In genomic region chr17:46773676-46774075, GRCh38 we compare ENCODE assay signal across 14 cellular contexts. TPM values are rescaled to one million over a fixed set of nuclear protein-coding genes. Genes with fewer than 3 reads are reported as not detected.
DNase-seq lines count a peak whose midpoint lies in the region; ATAC-seq and TF ChIP-seq lines count a peak whose summit lies in the region.
"Had no signal": no experiment of that assay in that cellular context is flagged by ENCODE, and none has a peak within 500 bp of the region (broad histone marks: within the 10 kb centered on the region; RNA-seq: fewer than 3 reads in every experiment).

No MANE protein-coding gene starts in this region.

- no peaks in the 10 kb centered on the region for H3K36me3 Mint-ChIP-seq in chondrocyte (ENCODE audit: low read depth)

- H3K4me1 ChIP-seq in lower lobe of right lung, result peaks cover 21% of the 10 kb centered on the region
- H3K4me1 ChIP-seq in left lung, result peaks cover 0 to 28% of the 10 kb centered on the region in 2 donors

- no peaks in the 10 kb centered on the region for H3K27me3 Mint-ChIP-seq in chondrocyte (ENCODE audit: low read depth)

- intact Hi-C loops in lower lobe of right lung (cut with DNase I) (no loop called here), left lung (cut with DNase I) (no loop called here)

- no peaks in the 10 kb centered on the region for H3K9me3 Mint-ChIP-seq in chondrocyte (ENCODE audit: low read depth)

- ATAC-seq in lower lobe of right lung, result no peak
- no peak for ATAC-seq in stimulated activated naive CD8-positive, alpha-beta T cell treated with anti-CD3 and anti-CD28 coated beads, Interleukin-15, Interleukin-2, amounts not matched to agents 100 U/mL and 50 U/mL, for 24 hours
- ATAC-seq in left lung, result no peak

- TF ChIP-seq CTCF in chondrocyte (IDR thresholded peaks at IDR 0.05) (no peak), lower lobe of right lung (IDR thresholded peaks at IDR 0.05) (no peak), left lung (IDR thresholded peaks at IDR 0.05) (no peak)

- no peak overlapping the region for H3K27ac Mint-ChIP-seq in chondrocyte (ENCODE audit: unreplicated experiment)

- H3K4me3 ChIP-seq in lower lobe of right lung (no peak overlapping the region), left lung (no peak overlapping the region)
- H3K4me3 ChIP-seq: HAP-1, SJCRH30 had no signal

- H3K4me3 Mint-ChIP-seq in chondrocyte (ENCODE audit: unreplicated experiment), result no peak overlapping the region

- peaks cover 7% of the 10 kb centered on the region for H3K4me1 Mint-ChIP-seq in chondrocyte (ENCODE audit: low read depth)

- H3K36me3 ChIP-seq in lower lobe of right lung (no peaks in the 10 kb centered on the region), left lung (no peaks in the 10 kb centered on the region)
- H3K36me3 ChIP-seq: HAP-1, SJCRH30 had no signal

- no peak overlapping the region for H3K27ac ChIP-seq in lower lobe of right lung
- no peak overlapping the region for H3K27ac ChIP-seq in left lung
- H3K27ac ChIP-seq: SJCRH30 had no signal

- peak; percentile 59 for DNase-seq in activated effector memory CD4-positive, alpha-beta T cell treated with anti-CD3 and anti-CD28 coated beads, Interleukin-2, amount 50 U/mL, for 16 hours
- no peak for DNase-seq in activated effector memory CD4-positive, alpha-beta T cell treated with Interleukin-2 at 50 U/mL for 16 hours
- DNase-seq in chondrocyte (ENCODE audit: low spot score) (peak; percentile 81), lower lobe of right lung (peak; percentile 44), COR-L47 (lab: John Stamatoyannopoulos, UW) (no peak), left lung (no peak), NCI-H2081 (lab: John Stamatoyannopoulos, UW) (no peak)
- no peak for DNase-seq in stimulated activated naive CD8-positive, alpha-beta T cell treated with anti-CD3 and anti-CD28 coated beads, Interleukin-15, Interleukin-2, amounts not matched to agents 100 U/mL and 50 U/mL, for 24 hours
- DNase-seq: IMR-90, NCI-H1105, NCI-H1694, NCI-H345, SJCRH30 had no signal

- no peaks in the 10 kb centered on the region for H3K9me3 ChIP-seq in lower lobe of right lung
- H3K9me3 ChIP-seq in left lung, result no peaks in the 10 kb centered on the region
- H3K9me3 ChIP-seq: HAP-1, SJCRH30 had no signal

- H3K27me3 ChIP-seq in lower lobe of right lung (ENCODE audit: low read depth) (peaks cover 40% of the 10 kb centered on the region), left lung (peaks cover 0 to 77% of the 10 kb centered on the region in 2 donors)
- H3K27me3 ChIP-seq: SJCRH30 had no signal

RNA-seq across cellular contexts. Expression of gene WNT3, which starts 44.8 kb away (rescaled TPM):
- total RNA-seq in chondrocyte, result 4.1 to 5.2 TPM (median 4.9 TPM) in 3 replicates
- total RNA-seq in lower lobe of right lung, result 2.2 TPM
- 1 to 10 TPM; 1.7 to 3.0 TPM for total RNA-seq in left lung

Comparison
In these comparisons a context has a peak if more than half of its experiments do, and no peak if none do; other contexts are left out.
1. DNase-seq: peak in activated effector memory CD4-positive, alpha-beta T cell treated with anti-CD3 and anti-CD28 coated beads, Interleukin-2, amount 50 U/mL, for 16 hours (single experiment), chondrocyte (single experiment) and lower lobe of right lung (single experiment); none in activated effector memory CD4-positive, alpha-beta T cell treated with Interleukin-2 at 50 U/mL for 16 hours (single experiment), COR-L47 (single experiment), stimulated activated naive CD8-positive, alpha-beta T cell treated with anti-CD3 and anti-CD28 coated beads, Interleukin-15, Interleukin-2, amounts not matched to agents 100 U/mL and 50 U/mL, for 24 hours (single experiment), left lung (0 of 2) and NCI-H2081 (0 of 2).